In the genomic region with DNA sequence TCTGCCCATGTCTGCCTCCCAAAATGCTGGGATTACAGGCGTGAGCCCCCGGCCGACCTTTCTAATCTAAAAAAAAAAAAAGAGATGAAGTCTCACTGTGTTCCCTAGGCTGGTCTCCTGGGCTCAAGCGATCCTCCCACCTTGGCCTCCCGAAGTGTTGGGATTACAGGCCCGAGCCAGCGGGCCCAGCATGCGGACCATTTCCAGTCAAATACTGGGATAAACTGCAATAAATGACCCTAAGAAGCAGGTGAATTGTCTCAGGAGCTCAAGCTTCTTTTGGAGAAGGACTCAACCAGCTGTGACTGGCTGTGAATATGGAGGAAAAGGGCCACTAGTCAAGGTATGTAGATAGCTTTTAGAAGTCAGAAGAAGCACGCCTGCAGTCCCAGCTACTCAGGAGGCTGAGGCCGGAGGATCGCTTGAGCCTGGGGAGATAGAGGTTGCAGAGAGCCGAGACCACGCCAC, we compare ENCODE assay signal across 8 cellular contexts. TPM values are rescaled to one million over a fixed set of nuclear protein-coding genes. Genes with fewer than 3 reads are reported as not detected.
DNase-seq lines count a peak whose midpoint lies in the region; ATAC-seq and TF ChIP-seq lines count a peak whose summit lies in the region.

No MANE protein-coding gene starts in this region.

- DNase-seq in HAP-1 (ENCODE audit: low spot score in 2 of 2) (no peak), fibroblast of villous mesenchyme (ENCODE audit: low read depth) (no peak), NCI-H2107 treated with DMSO at 0.1 percent for 48 hours (lab: John Stamatoyannopoulos, UW; ENCODE audit: unreplicated experiment) (no peak), HEK293T (ENCODE audit: extremely low spot score) (no peak)

- H3K27ac ChIP-seq in skeletal muscle tissue (ENCODE audit: low read depth, low read length) = peak overlapping the region; percentile 99

- no peaks in the 10 kb centered on the region for H3K27me3 ChIP-seq in HAP-1 (ENCODE audit: low read depth)
- H3K27me3 ChIP-seq in skeletal muscle tissue (ENCODE audit: control insufficient read depth in 3 of 3, insufficient read depth in 3 of 3, low read length in 3 of 3) = no peaks in the 10 kb centered on the region

- TF ChIP-seq CTCF in fibroblast of villous mesenchyme (IDR thresholded peaks at IDR 0.05; ENCODE audit: insufficient read depth, low read depth, low read length) = no peak

- H3K4me1 ChIP-seq in HAP-1 (peaks cover 15% of the 10 kb centered on the region), skeletal muscle tissue (ENCODE audit: control insufficient read depth in 3 of 3, insufficient read depth in 3 of 3, low read length in 3 of 3) (peaks cover 4 to 11% (median 9%) of the 10 kb centered on the region in 3 donors)

- H3K4me3 ChIP-seq in HAP-1 (peak overlapping the region; percentile 75), fibroblast of villous mesenchyme (ENCODE audit: low read depth, low read length) (peak overlapping the region; percentile 72), skeletal muscle tissue (ENCODE audit: low read length in 3 of 3) (peak overlapping the region; percentile 70 to 83 (median 80))

- CTCF ChIA-PET in HEK293T (lab: Yijun Ruan, JAX) = interaction anchor here (0.6 to 4.2 kb wide), 6 partner anchors 8 to 131 kb away, joined by 3 to 27 read pairs (median 4); no protein-coding TSS in a partner anchor

- ATAC-seq in SK-N-SH treated with all-trans-retinoic acid at 6 μM for 48 hours (peak; percentile 11; the same call in 2 of the 3 replicates), GM18858 (IDR thresholded peaks at IDR 0.05; ENCODE audit: unreplicated experiment) (no peak), GM18907 (IDR thresholded peaks at IDR 0.05; ENCODE audit: unreplicated experiment) (no peak)

- in situ Hi-C loops in HAP-1 (cut with MboI; ENCODE audit: low sequenced_read_pairs) = no loop called here

- H3K9ac ChIP-seq in skeletal muscle tissue (ENCODE audit: low read depth in 1 of 3, low read length in 3 of 3) = peak overlapping the region; percentile 34 to 80 (median 66)

- POLR2A ChIA-PET in HEK293T (lab: Yijun Ruan, JAX) = interaction anchor here (0.7 to 3.7 kb wide), 17 partner anchors 9 to 435 kb away, joined by 3 to 64 read pairs (median 5); a partner anchor contains a TSS

- H3K36me3 ChIP-seq in HAP-1 (replicated peaks) = no peaks in the 10 kb centered on the region
- H3K36me3 ChIP-seq in skeletal muscle tissue (ENCODE audit: control insufficient read depth in 3 of 3, insufficient read depth in 3 of 3, low read length in 3 of 3) = no peaks in the 10 kb centered on the region

- H3K9me3 ChIP-seq in HAP-1 (no peaks in the 10 kb centered on the region), skeletal muscle tissue (ENCODE audit: control insufficient read depth in 3 of 3, low read length in 3 of 3) (no peaks in the 10 kb centered on the region)

TF ChIP-seq in SK-N-SH treated with all-trans-retinoic acid at 6 μM for 48 hours, 23 proteins besides CTCF, POLR2A, EP300 and RAD21:
- TF ChIP-seq TOX (CRISPR knock-in tag; IDR thresholded peaks at IDR 0.05; ENCODE audit: borderline replicate concordance) (no peak), ESRRG (CRISPR knock-in tag; IDR thresholded peaks at IDR 0.05) (no peak), SNAI2 (CRISPR knock-in tag; IDR thresholded peaks at IDR 0.05) (no peak), RARB (CRISPR knock-in tag; IDR thresholded peaks at IDR 0.05) (no peak), ISL1 (CRISPR knock-in tag; IDR thresholded peaks at IDR 0.05) (no peak)
- TF ChIP-seq, protein P1, sequence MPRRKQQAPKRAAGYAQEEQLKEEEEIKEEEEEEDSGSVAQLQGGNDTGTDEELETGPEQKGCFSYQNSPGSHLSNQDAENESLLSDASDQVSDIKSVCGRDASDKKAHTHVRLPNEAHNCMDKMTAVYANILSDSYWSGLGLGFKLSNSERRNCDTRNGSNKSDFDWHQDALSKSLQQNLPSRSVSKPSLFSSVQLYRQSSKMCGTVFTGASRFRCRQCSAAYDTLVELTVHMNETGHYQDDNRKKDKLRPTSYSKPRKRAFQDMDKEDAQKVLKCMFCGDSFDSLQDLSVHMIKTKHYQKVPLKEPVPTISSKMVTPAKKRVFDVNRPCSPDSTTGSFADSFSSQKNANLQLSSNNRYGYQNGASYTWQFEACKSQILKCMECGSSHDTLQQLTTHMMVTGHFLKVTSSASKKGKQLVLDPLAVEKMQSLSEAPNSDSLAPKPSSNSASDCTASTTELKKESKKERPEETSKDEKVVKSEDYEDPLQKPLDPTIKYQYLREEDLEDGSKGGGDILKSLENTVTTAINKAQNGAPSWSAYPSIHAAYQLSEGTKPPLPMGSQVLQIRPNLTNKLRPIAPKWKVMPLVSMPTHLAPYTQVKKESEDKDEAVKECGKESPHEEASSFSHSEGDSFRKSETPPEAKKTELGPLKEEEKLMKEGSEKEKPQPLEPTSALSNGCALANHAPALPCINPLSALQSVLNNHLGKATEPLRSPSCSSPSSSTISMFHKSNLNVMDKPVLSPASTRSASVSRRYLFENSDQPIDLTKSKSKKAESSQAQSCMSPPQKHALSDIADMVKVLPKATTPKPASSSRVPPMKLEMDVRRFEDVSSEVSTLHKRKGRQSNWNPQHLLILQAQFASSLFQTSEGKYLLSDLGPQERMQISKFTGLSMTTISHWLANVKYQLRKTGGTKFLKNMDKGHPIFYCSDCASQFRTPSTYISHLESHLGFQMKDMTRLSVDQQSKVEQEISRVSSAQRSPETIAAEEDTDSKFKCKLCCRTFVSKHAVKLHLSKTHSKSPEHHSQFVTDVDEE (CRISPR knock-in tag; IDR thresholded peaks at IDR 0.05) = no peak
- TF ChIP-seq, protein P2, sequence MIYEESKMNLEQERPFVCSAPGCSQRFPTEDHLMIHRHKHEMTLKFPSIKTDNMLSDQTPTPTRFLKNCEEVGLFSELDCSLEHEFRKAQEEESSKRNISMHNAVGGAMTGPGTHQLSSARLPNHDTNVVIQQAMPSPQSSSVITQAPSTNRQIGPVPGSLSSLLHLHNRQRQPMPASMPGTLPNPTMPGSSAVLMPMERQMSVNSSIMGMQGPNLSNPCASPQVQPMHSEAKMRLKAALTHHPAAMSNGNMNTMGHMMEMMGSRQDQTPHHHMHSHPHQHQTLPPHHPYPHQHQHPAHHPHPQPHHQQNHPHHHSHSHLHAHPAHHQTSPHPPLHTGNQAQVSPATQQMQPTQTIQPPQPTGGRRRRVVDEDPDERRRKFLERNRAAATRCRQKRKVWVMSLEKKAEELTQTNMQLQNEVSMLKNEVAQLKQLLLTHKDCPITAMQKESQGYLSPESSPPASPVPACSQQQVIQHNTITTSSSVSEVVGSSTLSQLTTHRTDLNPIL (CRISPR knock-in tag; IDR thresholded peaks at IDR 0.05; ENCODE audit: low read depth) = no peak
TF ChIP-seq in SK-N-SH treated with all-trans-retinoic acid at 6 μM for 48 hours: peak in this region for 0.

TF ChIP-seq in HEK293T, 16 proteins besides CTCF, POLR2A, EP300 and RAD21:
- TF ChIP-seq, protein P3, sequence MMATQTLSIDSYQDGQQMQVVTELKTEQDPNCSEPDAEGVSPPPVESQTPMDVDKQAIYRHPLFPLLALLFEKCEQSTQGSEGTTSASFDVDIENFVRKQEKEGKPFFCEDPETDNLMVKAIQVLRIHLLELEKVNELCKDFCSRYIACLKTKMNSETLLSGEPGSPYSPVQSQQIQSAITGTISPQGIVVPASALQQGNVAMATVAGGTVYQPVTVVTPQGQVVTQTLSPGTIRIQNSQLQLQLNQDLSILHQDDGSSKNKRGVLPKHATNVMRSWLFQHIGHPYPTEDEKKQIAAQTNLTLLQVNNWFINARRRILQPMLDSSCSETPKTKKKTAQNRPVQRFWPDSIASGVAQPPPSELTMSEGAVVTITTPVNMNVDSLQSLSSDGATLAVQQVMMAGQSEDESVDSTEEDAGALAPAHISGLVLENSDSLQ (IDR thresholded peaks at IDR 0.05) = no peak
- no peak for TF ChIP-seq L3MBTL2 (conservative IDR thresholded peaks at IDR 0.05)
- TF ChIP-seq TARDBP (IDR thresholded peaks at IDR 0.05) = no peak
- no peak for TF ChIP-seq FOXA1 (IDR thresholded peaks at IDR 0.05)
- TF ChIP-seq SP1 (IDR thresholded peaks at IDR 0.05) = no peak
- no peak for TF ChIP-seq FOXM1 (IDR thresholded peaks at IDR 0.05; ENCODE audit: borderline replicate concordance)
- TF ChIP-seq ELF4 (IDR thresholded peaks at IDR 0.05) = no peak
- TF ChIP-seq LEF1 (IDR thresholded peaks at IDR 0.05; ENCODE audit: borderline replicate concordance) = no peak
- no peak for TF ChIP-seq CTBP1 (IDR thresholded peaks at IDR 0.05; ENCODE audit: borderline replicate concordance)

RNA-seq across cellular contexts. Expression of a gene that starts 0.6 kb away (rescaled TPM):
- 26.7 and 33.7 TPM in 2 replicates for total RNA-seq in fibroblast of villous mesenchyme
- 21.4 TPM for total RNA-seq in skeletal muscle tissue

RNA-seq across cellular contexts. Expression of a gene that starts 36.0 kb away (rescaled TPM):
- 29.0 and 41.9 TPM in 2 replicates for total RNA-seq in fibroblast of villous mesenchyme
- 18.3 TPM for total RNA-seq in skeletal muscle tissue
